ENCODE assay signal across 19 cellular contexts in the genomic region with DNA sequence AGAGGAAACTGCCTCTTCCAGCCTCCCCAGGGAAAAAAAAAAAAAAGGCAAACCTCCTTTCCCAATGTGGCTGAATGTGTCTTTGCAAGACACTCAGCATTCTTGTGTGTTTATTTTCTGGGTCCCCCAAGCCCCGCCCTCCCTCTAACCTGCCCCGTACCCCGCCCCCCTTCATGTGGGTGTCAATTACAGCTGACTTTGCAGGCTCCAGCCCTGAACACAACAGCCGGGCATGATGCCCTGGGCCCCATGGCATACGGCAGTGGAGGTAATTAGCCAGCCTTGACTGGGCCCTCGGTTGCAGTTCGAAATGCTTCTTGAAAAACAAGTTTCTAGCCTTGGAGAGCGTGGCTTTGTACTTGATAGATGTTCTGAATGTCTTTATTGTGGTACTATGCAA.
"Had no signal": no experiment of that assay in that cellular context is flagged by ENCODE, and none has a peak within 500 bp of the region (broad histone marks: within the 10 kb centered on the region; RNA-seq: fewer than 3 reads in every experiment).

No MANE protein-coding gene starts in this region.

- H3K9me3 ChIP-seq: adrenal gland, SJCRH30 had no signal

- H3K4me3 ChIP-seq: adrenal gland, SJCRH30 had no signal

- H3K27me3 ChIP-seq: adrenal gland, SJCRH30 had no signal

- H3K4me1 ChIP-seq: adrenal gland, SJCRH30 had no signal

- DNase-seq: activated CD4-positive, alpha-beta T cell treated with anti-CD3 and anti-CD28 coated beads for 4 hours; activated CD8-positive, alpha-beta memory T cell treated with anti-CD3 and anti-CD28 coated beads, Interleukin-2, amount 50 U/mL, for 4 hours; activated CD8-positive, alpha-beta T cell treated with anti-CD3 and anti-CD28 coated beads for 36 hours; activated naive CD4-positive, alpha-beta T cell treated with anti-CD3 and anti-CD28 coated beads, Interleukin-2, amount 50 U/mL, for 16 hours; activated naive CD8-positive, alpha-beta T cell treated with anti-CD3 and anti-CD28 coated beads, Interleukin-2, amount 10 ng/mL, durations not matched to agents 7 days and 5 days; activated T-cell treated with anti-CD3 and anti-CD28 coated beads, Interleukin-2, amount 50 U/mL, for 1 hour; adrenal gland; MM.1S; NCI-H1105; NCI-H1436; NCI-H187 treated with DMSO at 0.1 percent for 48 hours; NCI-H2081 treated with DMSO at 0.1 percent for 48 hours; NCI-H226; NCI-H526; Right ventricle myocardium superior; SJCRH30 had no signal

- H3K4me1 Mint-ChIP-seq: activated naive CD8-positive, alpha-beta T cell treated with anti-CD3 and anti-CD28 coated beads, Interleukin-2, amount 10 ng/mL, durations not matched to agents 7 days and 5 days had no signal

- ATAC-seq: activated CD4-positive, CD25-positive, alpha-beta regulatory T cell treated with anti-CD3 and anti-CD28 coated beads, Interleukin-2, amount 50 U/mL, for 24 hours; activated CD8-positive, alpha-beta T cell treated with anti-CD3 and anti-CD28 coated beads for 36 hours; SK-N-SH treated with all-trans-retinoic acid at 6 μM for 48 hours had no signal

- H3K36me3 ChIP-seq: adrenal gland, SJCRH30 had no signal

- H3K27ac Mint-ChIP-seq: activated CD8-positive, alpha-beta T cell treated with anti-CD3 and anti-CD28 coated beads for 36 hours; activated naive CD8-positive, alpha-beta T cell treated with anti-CD3 and anti-CD28 coated beads, Interleukin-2, amount 10 ng/mL, durations not matched to agents 7 days and 5 days; T-helper 1 cell treated with Interleukin-12 subunit alpha and Interleukin-12 subunit beta and Interleukin-4 antibody, amounts not matched to agents 30 μg/mL and 1 μg/mL, for 36 hours had no signal

- H3K27ac ChIP-seq: adrenal gland, SJCRH30 had no signal

- H3K27me3 Mint-ChIP-seq: activated CD8-positive, alpha-beta T cell treated with anti-CD3 and anti-CD28 coated beads for 36 hours; activated naive CD8-positive, alpha-beta T cell treated with anti-CD3 and anti-CD28 coated beads, Interleukin-2, amount 10 ng/mL, durations not matched to agents 7 days and 5 days had no signal

- H3K36me3 Mint-ChIP-seq: activated naive CD8-positive, alpha-beta T cell treated with anti-CD3 and anti-CD28 coated beads, Interleukin-2, amount 10 ng/mL, durations not matched to agents 7 days and 5 days had no signal

- H3K4me3 Mint-ChIP-seq: activated CD8-positive, alpha-beta T cell treated with anti-CD3 and anti-CD28 coated beads for 36 hours; activated naive CD8-positive, alpha-beta T cell treated with anti-CD3 and anti-CD28 coated beads, Interleukin-2, amount 10 ng/mL, durations not matched to agents 7 days and 5 days; T-helper 1 cell treated with Interleukin-12 subunit alpha and Interleukin-12 subunit beta and Interleukin-4 antibody, amounts not matched to agents 30 μg/mL and 1 μg/mL, for 36 hours had no signal
